In genomic region chr17:28347261-28347891, GRCh38 we compare ENCODE assay signal across 1 cellular context.
A peak's percentile ranks its signal among the peaks of the same experiment; 100 is the strongest.
TF ChIP-seq lines count a peak whose summit lies in the region.

No MANE protein-coding gene starts in this region.

TF ChIP-seq in HepG2, 621 proteins besides CTCF, POLR2A, EP300 and RAD21 (continues in another document):
- TF ChIP-seq ZNF121 (CRISPR knock-in tag; IDR thresholded peaks at IDR 0.05) (no peak), ZBTB4 (CRISPR knock-in tag; IDR thresholded peaks at IDR 0.05; ENCODE audit: borderline replicate concordance) (no peak), ZMAT5 (CRISPR knock-in tag; IDR thresholded peaks at IDR 0.05; ENCODE audit: borderline replicate concordance, low read depth) (no peak), ONECUT2 (CRISPR knock-in tag; IDR thresholded peaks at IDR 0.05) (no peak), KMT2B (CRISPR knock-in tag; IDR thresholded peaks at IDR 0.05) (no peak), STAT6 (CRISPR knock-in tag; IDR thresholded peaks at IDR 0.05; ENCODE audit: borderline replicate concordance) (no peak), HOMEZ (CRISPR knock-in tag; IDR thresholded peaks at IDR 0.05; ENCODE audit: low read depth) (no peak), NAIF1 (CRISPR knock-in tag; IDR thresholded peaks at IDR 0.05; ENCODE audit: borderline replicate concordance) (no peak), POGZ (CRISPR knock-in tag; IDR thresholded peaks at IDR 0.05) (no peak), AKAP8 (CRISPR knock-in tag; IDR thresholded peaks at IDR 0.05) (peak; percentile 10; the same call in 1 of the 2 replicates), MED1 (CRISPR knock-in tag; IDR thresholded peaks at IDR 0.05) (no peak), USF2 (IDR thresholded peaks at IDR 0.05; ENCODE audit: low read depth, low read length) (no peak), USF2 (CRISPR knock-in tag; IDR thresholded peaks at IDR 0.05; ENCODE audit: borderline replicate concordance) (no peak), ZNF251 (CRISPR knock-in tag; IDR thresholded peaks at IDR 0.05) (no peak), RERE (CRISPR knock-in tag; IDR thresholded peaks at IDR 0.05; ENCODE audit: low read depth) (no peak), ZFP91 (CRISPR knock-in tag; IDR thresholded peaks at IDR 0.05; ENCODE audit: borderline replicate concordance) (peak; percentile 22; the same call in 1 of the 2 replicates), ZNF414 (CRISPR knock-in tag; IDR thresholded peaks at IDR 0.05) (no peak), DMAP1 (CRISPR knock-in tag; IDR thresholded peaks at IDR 0.05) (0 out of 2 replicates have a peak, but pooled peaks have one; percentile 10), CERS6 (CRISPR knock-in tag; IDR thresholded peaks at IDR 0.05) (no peak), ZSCAN21 (CRISPR knock-in tag; IDR thresholded peaks at IDR 0.05; ENCODE audit: borderline replicate concordance) (0 out of 2 replicates have a peak, but pooled peaks have one; percentile 52), ATAD3A (CRISPR knock-in tag; IDR thresholded peaks at IDR 0.05) (no peak), ZNF563 (CRISPR knock-in tag; IDR thresholded peaks at IDR 0.05) (0 out of 2 replicates have a peak, but pooled peaks have one; percentile 11), ZNF619 (CRISPR knock-in tag; IDR thresholded peaks at IDR 0.05) (0 out of 2 replicates have a peak, but pooled peaks have one; percentile 12), ZNF704 (CRISPR knock-in tag; IDR thresholded peaks at IDR 0.05; ENCODE audit: borderline replicate concordance) (no peak), AKNA (CRISPR knock-in tag; IDR thresholded peaks at IDR 0.05; ENCODE audit: borderline replicate concordance) (no peak)
